ENCODE assay signal across 19 cellular contexts in the genomic region with DNA sequence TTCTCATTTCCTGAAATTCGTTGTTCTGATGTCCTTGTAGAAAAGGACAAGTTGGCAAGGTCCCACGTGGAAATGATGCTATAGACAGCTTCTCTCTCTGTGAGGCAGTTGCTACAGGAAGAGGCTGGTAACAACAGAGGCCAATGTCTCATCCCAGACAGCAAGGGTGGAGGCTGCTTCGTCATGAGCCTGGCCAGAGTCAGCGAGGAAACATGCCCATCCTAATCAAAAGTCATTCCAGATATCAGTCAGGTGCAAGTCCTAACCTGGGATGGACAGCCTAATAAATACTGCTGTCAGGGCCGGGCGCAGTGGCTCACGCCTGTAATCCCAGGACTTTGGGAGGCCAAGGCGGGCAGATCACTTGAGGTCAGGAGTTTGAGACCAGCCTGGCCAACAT. TPM values are rescaled to one million over a fixed set of nuclear protein-coding genes. Genes with fewer than 3 reads are reported as not detected.
DNase-seq lines count a peak whose midpoint lies in the region; ATAC-seq and TF ChIP-seq lines count a peak whose summit lies in the region.
"Had no signal": no experiment of that assay in that cellular context is flagged by ENCODE, and none has a peak within 500 bp of the region (broad histone marks: within the 10 kb centered on the region; RNA-seq: fewer than 3 reads in every experiment).

No MANE protein-coding gene starts in this region.

- H3K27ac Mint-ChIP-seq in H9 (no peak overlapping the region; a peak in 1 of 7 replicates), type B pancreatic cell (no peak overlapping the region)
- H3K27ac Mint-ChIP-seq: activated naive CD4-positive, alpha-beta T cell treated with anti-CD3 and anti-CD28 coated beads, Interleukin-2, amount 50 U/mL, for 72 hours; naive B cell; stimulated activated memory B cell treated with anti-CD40 and anti-IgM and Interleukin-4, amounts not matched to agents 10 μg/mL and 1 μg/mL and 100 μg/mL, for 72 hours had no signal

- H3K23ac ChIP-seq in H9 (ENCODE audit: insufficient read length, low read depth, low read length): no peak overlapping the region

- H3K36me3 ChIP-seq in breast epithelium (no peaks in the 10 kb centered on the region), lower lobe of right lung (no peaks in the 10 kb centered on the region), stomach smooth muscle (ENCODE audit: control insufficient read depth in 2 of 2, insufficient read depth in 2 of 2, low read length in 2 of 2) (no peaks in the 10 kb centered on the region)

- no peak overlapping the region for H3K4ac ChIP-seq in H9 (ENCODE audit: low read depth, low read length)

- H3T11ph ChIP-seq in H9 (ENCODE audit: low read length): no peak overlapping the region

- H3K4me3 Mint-ChIP-seq in H9 (peak overlapping the region in 1 of 2 experiments; percentile 19; a peak in 1 of 5 replicates), type B pancreatic cell (no peak overlapping the region)
- H3K4me3 Mint-ChIP-seq: stimulated activated memory B cell treated with anti-CD40 and anti-IgM and Interleukin-4, amounts not matched to agents 10 μg/mL and 1 μg/mL and 100 μg/mL, for 72 hours had no signal

- WGBS in H9 (ENCODE audit: extremely low coverage, insufficient read length, low lambda C conversion rate): no CpG with 5 or more reads among the region's 8 CpGs

- H3K23me2 ChIP-seq in H9 (ENCODE audit: insufficient read length, low read depth, low read length, poor library complexity, severe bottlenecking): peaks cover 3% of the 10 kb centered on the region

- H4K91ac ChIP-seq in H9 (ENCODE audit: insufficient read length, low read depth, low read length): no peak overlapping the region

- peaks cover 15% of the 10 kb centered on the region for H3K4me1 ChIP-seq in H9 (ENCODE audit: insufficient read depth, low read length)
- H3K4me1 ChIP-seq in breast epithelium: peaks cover 0 to 12% of the 10 kb centered on the region in 2 donors
- H3K4me1 ChIP-seq in lower lobe of right lung: peaks cover 40% of the 10 kb centered on the region
- H3K4me1 ChIP-seq in stomach smooth muscle (ENCODE audit: control insufficient read depth, insufficient read depth, low read length): peaks cover 27% of the 10 kb centered on the region

- no peak overlapping the region for H4K5ac ChIP-seq in H9 (ENCODE audit: insufficient read length, low read depth, low read length)

- no peak overlapping the region for H3K18ac ChIP-seq in H9 (ENCODE audit: insufficient read length, low read depth, low read length)

- H2BK20ac ChIP-seq in H9 (ENCODE audit: low read depth, low read length, poor library complexity, severe bottlenecking): no peak overlapping the region

- H3K9ac ChIP-seq in H9 (ENCODE audit: extremely low read depth, insufficient read length, low read length) (no peak overlapping the region), stomach smooth muscle (ENCODE audit: low read length in 2 of 2) (no peak overlapping the region)

- H2BK12ac ChIP-seq in H9 (ENCODE audit: insufficient read length, low read depth, low read length): peak overlapping the region; percentile 69

- TF ChIP-seq CTCF in H9 (conservative IDR thresholded peaks at IDR 0.05) (no peak), breast epithelium (IDR thresholded peaks at IDR 0.05) (no peak), lower lobe of right lung (IDR thresholded peaks at IDR 0.05) (no peak), type B pancreatic cell (conservative IDR thresholded peaks at IDR 0.05) (no peak)

- H3K4me1 Mint-ChIP-seq in H9: peaks cover 63 to 67% of the 10 kb centered on the region in 2 experiments
- peaks cover 38% of the 10 kb centered on the region for H3K4me1 Mint-ChIP-seq in type B pancreatic cell (ENCODE audit: unreplicated experiment)

- H2BK15ac ChIP-seq in H9 (ENCODE audit: low read depth, low read length): no peak overlapping the region

- no peaks in the 10 kb centered on the region for H3K79me1 ChIP-seq in H9 (ENCODE audit: insufficient read depth, low read depth, low read length, poor library complexity, severe bottlenecking)

- H3K27me3 Mint-ChIP-seq in H9 (ENCODE audit: low read depth): peaks cover 12% of the 10 kb centered on the region
- H3K27me3 Mint-ChIP-seq in type B pancreatic cell: no peaks in the 10 kb centered on the region

- H3K4me3 ChIP-seq in breast epithelium: no peak overlapping the region
- no peak overlapping the region for H3K4me3 ChIP-seq in lower lobe of right lung
- no peak overlapping the region for H3K4me3 ChIP-seq in stomach smooth muscle (ENCODE audit: low read length in 2 of 2)

- H4K20me1 ChIP-seq in H9 (ENCODE audit: control insufficient read depth, insufficient read depth, insufficient read length): no peaks in the 10 kb centered on the region

- no peak overlapping the region for H2AFZ ChIP-seq in H9 (ENCODE audit: low read length)

- H3K9me3 ChIP-seq in H9 (ENCODE audit: control insufficient read depth, low read depth, low read length) (no peaks in the 10 kb centered on the region), breast epithelium (no peaks in the 10 kb centered on the region), lower lobe of right lung (no peaks in the 10 kb centered on the region), stomach smooth muscle (ENCODE audit: control insufficient read depth in 2 of 2, low read length in 2 of 2) (no peaks in the 10 kb centered on the region)

- no peak overlapping the region for H4K8ac ChIP-seq in H9 (replicated peaks; ENCODE audit: insufficient read length, low read depth, low read length)

- no peak overlapping the region for H3K4me2 ChIP-seq in H9 (ENCODE audit: insufficient read depth, insufficient read length, low read length)

- no peak overlapping the region for H3K27ac ChIP-seq in H9 (ENCODE audit: insufficient read length, low read depth, low read length)
- H3K27ac ChIP-seq in breast epithelium: peak overlapping the region; percentile 34 to 86
- peak overlapping the region; percentile 80 for H3K27ac ChIP-seq in lower lobe of right lung
- H3K27ac ChIP-seq in stomach smooth muscle (ENCODE audit: low read length): peak overlapping the region; percentile 78

- no peaks in the 10 kb centered on the region; a peak in 1 of 5 replicates for H3K9me3 Mint-ChIP-seq in H9
- no peaks in the 10 kb centered on the region for H3K9me3 Mint-ChIP-seq in type B pancreatic cell
- H3K9me3 Mint-ChIP-seq: activated naive CD4-positive, alpha-beta T cell treated with anti-CD3 and anti-CD28 coated beads, Interleukin-2, amount 50 U/mL, for 72 hours; naive B cell; stimulated activated memory B cell treated with anti-CD40 and anti-IgM and Interleukin-4, amounts not matched to agents 10 μg/mL and 1 μg/mL and 100 μg/mL, for 72 hours had no signal

- H3K56ac ChIP-seq in H9 (ENCODE audit: insufficient read length, low read depth, low read length): no peak overlapping the region

- no peak overlapping the region for H2AK5ac ChIP-seq in H9 (ENCODE audit: insufficient read length, low read length)

- no peak for TF ChIP-seq POLR2A in breast epithelium (IDR thresholded peaks at IDR 0.05)

- H2BK5ac ChIP-seq in H9 (ENCODE audit: insufficient read length, low read length): no peak overlapping the region

- no peaks in the 10 kb centered on the region for H3K36me3 Mint-ChIP-seq in H9 (ENCODE audit: insufficient read depth in 1 of 3, low read depth in 3 of 3)
- no peaks in the 10 kb centered on the region for H3K36me3 Mint-ChIP-seq in type B pancreatic cell
- H3K36me3 Mint-ChIP-seq: activated naive CD4-positive, alpha-beta T cell treated with anti-CD3 and anti-CD28 coated beads, Interleukin-2, amount 50 U/mL, for 72 hours; naive B cell; stimulated activated memory B cell treated with anti-CD40 and anti-IgM and Interleukin-4, amounts not matched to agents 10 μg/mL and 1 μg/mL and 100 μg/mL, for 72 hours had no signal

- H3K79me2 ChIP-seq in H9 (ENCODE audit: insufficient read depth, low read length): no peaks in the 10 kb centered on the region

- intact Hi-C loops in breast epithelium (cut with DNase I; ENCODE audit: low total_unique reads) (no loop called here), lower lobe of right lung (cut with DNase I) (no loop called here)

- no peak overlapping the region for H2BK120ac ChIP-seq in H9 (ENCODE audit: low read depth, low read length, poor library complexity, severe bottlenecking)

- H3K27me3 ChIP-seq in H9 (ENCODE audit: insufficient read depth, low read length): no peaks in the 10 kb centered on the region; the same call in 1 of the 2 replicates
- H3K27me3 ChIP-seq in breast epithelium: no peaks in the 10 kb centered on the region
- H3K27me3 ChIP-seq in lower lobe of right lung (ENCODE audit: low read depth): no peaks in the 10 kb centered on the region
- H3K27me3 ChIP-seq in stomach smooth muscle (ENCODE audit: control insufficient read depth in 1 of 2, insufficient read depth in 2 of 2, low read length in 2 of 2): no peaks in the 10 kb centered on the region

- no peak for ATAC-seq in lower lobe of right lung
- ATAC-seq: activated naive CD4-positive, alpha-beta T cell treated with anti-CD3 and anti-CD28 coated beads, Interleukin-2, amount 50 U/mL, for 72 hours; left colon; Panc1; stimulated activated memory B cell treated with anti-CD40 and anti-IgM and Interleukin-4, amounts not matched to agents 10 μg/mL and 1 μg/mL and 100 μg/mL, for 72 hours had no signal

- DNase-seq in H9 (no peak), breast epithelium (ENCODE audit: low spot score in 2 of 2) (no peak), lower lobe of right lung (no peak), T-helper 2 cell (no peak), type B pancreatic cell (ENCODE audit: extremely low spot score, unreplicated experiment) (no peak), Ammon's horn (ENCODE audit: low spot score) (no peak), GOT3 (lab: John Stamatoyannopoulos, UW) (no peak)
- DNase-seq: central memory CD4-positive, alpha-beta T cell; COR-L47; effector CD4-positive, alpha-beta T cell; left colon; naive B cell; NCI-H146; NCI-H2227 treated with DMSO at 0.1 percent for 48 hours; stimulated activated CD4-positive, alpha-beta T cell treated with anti-CD3 and anti-CD28 coated beads, Interleukin-12 subunit alpha, Interleukin-12 subunit beta, amount 100 ng/mL, for 4 hours had no signal

- no peak overlapping the region for H3K14ac ChIP-seq in H9 (ENCODE audit: insufficient read depth, low read length)

RNA-seq across cellular contexts. Expression of a gene that starts 6.4 kb away (rescaled TPM):
- total RNA-seq in H9 (2021) (27.7 and 29.4 TPM in 2 replicates), breast epithelium (10 to 100 TPM; 17.4 to 21.2 (median 20.6) TPM), lower lobe of right lung (63.4 TPM), type B pancreatic cell (ENCODE audit: low replicate concordance) (17.8 and 30.9 TPM in 2 replicates)
